Comparison of ENCODE assay signal across 16 cellular contexts in genomic region chr9:71774917-71775316, GRCh38. TPM values are rescaled to one million over a fixed set of nuclear protein-coding genes. Genes with fewer than 3 reads are reported as not detected.
DNase-seq lines count a peak whose midpoint lies in the region; ATAC-seq and TF ChIP-seq lines count a peak whose summit lies in the region.
"Had no signal": no experiment of that assay in that cellular context is flagged by ENCODE, and none has a peak within 500 bp of the region (broad histone marks: within the 10 kb centered on the region; RNA-seq: fewer than 3 reads in every experiment).

No MANE protein-coding gene starts in this region.

- WGBS in smooth muscle cell (ENCODE audit: low lambda C conversion rate): 63% methylated on average over 3 of the region's 3 CpGs

- H4K20me1 ChIP-seq in BLaER1 (0 out of 2 replicates have a peak, but pooled peaks cover 7% of the 10 kb centered on the region), smooth muscle cell (ENCODE audit: low read depth) (no peaks in the 10 kb centered on the region)

- H3K27me3 Mint-ChIP-seq in activated B cell treated with CpG ODN at 0.5 μM for 24 hours: no peaks in the 10 kb centered on the region

- H3K9me3 ChIP-seq in BLaER1: no peaks in the 10 kb centered on the region
- H3K9me3 ChIP-seq in smooth muscle cell (replicated peaks; ENCODE audit: low read depth): no peaks in the 10 kb centered on the region
- H3K9me3 ChIP-seq: heart right ventricle had no signal

- TF ChIP-seq CTCF in activated B cell treated with CpG ODN at 0.5 μM for 24 hours (IDR thresholded peaks at IDR 0.05): no peak
- TF ChIP-seq CTCF in smooth muscle cell (IDR thresholded peaks at IDR 0.05; ENCODE audit: borderline replicate concordance, insufficient read depth, poor library complexity, severe bottlenecking): no peak

- POLR2A ChIA-PET in activated B cell treated with CpG ODN at 0.5 μM for 24 hours (lab: Charles Lee): no interaction called here

- DNase-seq in activated B cell treated with CpG ODN at 0.5 μM for 24 hours: no peak
- no peak for DNase-seq in smooth muscle cell (lab: John Stamatoyannopoulos, UW; ENCODE audit: unreplicated experiment)
- DNase-seq in NCI-H2171 (lab: John Stamatoyannopoulos, UW): no peak
- DNase-seq: activated CD4-positive, alpha-beta T cell treated with anti-CD3 and anti-CD28 coated beads for 1 hour; activated effector memory CD4-positive, alpha-beta T cell treated with Interleukin-2 at 50 U/mL for 16 hours; heart right ventricle; NCI-H1092; NCI-H524 treated with DMSO at 0.1 percent for 48 hours; occipital lobe; stimulated activated CD4-positive, alpha-beta T cell treated with anti-CD3 and anti-CD28 coated beads, Interleukin-12 subunit alpha, Interleukin-12 subunit beta, amount 100 ng/mL, for 4 hours had no signal

- H3K4me1 Mint-ChIP-seq in activated B cell treated with CpG ODN at 0.5 μM for 24 hours: peaks cover 20% of the 10 kb centered on the region

- H3K4me2 ChIP-seq in BLaER1: peak overlapping the region; percentile 50
- H3K4me2 ChIP-seq in smooth muscle cell: no peak overlapping the region

- peak; percentile 93 for ATAC-seq in GM19372 (IDR thresholded peaks at IDR 0.05; ENCODE audit: low read depth, unreplicated experiment)
- ATAC-seq in HG02970 (IDR thresholded peaks at IDR 0.05; ENCODE audit: low FRiP score, unreplicated experiment): peak; percentile 52
- ATAC-seq in activated B cell treated with CpG ODN at 0.5 μM for 24 hours (ENCODE audit: low read depth): peak; percentile 52
- no peak for ATAC-seq in SK-N-SH treated with all-trans-retinoic acid at 6 μM for 48 hours
- no peak for ATAC-seq in GM19455 (IDR thresholded peaks at IDR 0.05; ENCODE audit: unreplicated experiment)
- ATAC-seq: heart right ventricle had no signal

- peaks cover 4% of the 10 kb centered on the region for H3F3A ChIP-seq in smooth muscle cell (ENCODE audit: low read depth)

- H3K79me2 ChIP-seq in smooth muscle cell (ENCODE audit: low read depth): no peaks in the 10 kb centered on the region

- intact Hi-C loops in activated B cell treated with CpG ODN at 0.5 μM for 24 hours (cut with micrococcal nuclease): no loop called here

- H3K4me1 ChIP-seq in BLaER1 (peaks cover 32% of the 10 kb centered on the region), smooth muscle cell (ENCODE audit: low read depth) (no peaks in the 10 kb centered on the region)

- H3K27ac ChIP-seq in BLaER1 (peak overlapping the region; percentile 51), smooth muscle cell (ENCODE audit: low read depth) (no peak overlapping the region)
- H3K27ac ChIP-seq: cardiac muscle cell, heart right ventricle had no signal

- H3K9ac ChIP-seq in BLaER1 (no peak overlapping the region), smooth muscle cell (ENCODE audit: low read depth) (no peak overlapping the region)

- no peak overlapping the region for H3K4me3 ChIP-seq in BLaER1
- no peak overlapping the region for H3K4me3 ChIP-seq in smooth muscle cell
- H3K4me3 ChIP-seq: cardiac muscle cell, heart right ventricle had no signal

- no peak overlapping the region for H2AFZ ChIP-seq in smooth muscle cell (ENCODE audit: low read depth)

- H3K9me3 Mint-ChIP-seq in activated B cell treated with CpG ODN at 0.5 μM for 24 hours: no peaks in the 10 kb centered on the region

- H3K27ac Mint-ChIP-seq in activated B cell treated with CpG ODN at 0.5 μM for 24 hours: peak overlapping the region; percentile 43

- H3K4me3 Mint-ChIP-seq in activated B cell treated with CpG ODN at 0.5 μM for 24 hours: no peak overlapping the region

- CTCF ChIA-PET in activated B cell treated with CpG ODN at 0.5 μM for 24 hours (lab: Charles Lee): no interaction called here

- H3K36me3 ChIP-seq in BLaER1 (no peaks in the 10 kb centered on the region), smooth muscle cell (ENCODE audit: low read depth) (no peaks in the 10 kb centered on the region)
- H3K36me3 ChIP-seq: cardiac muscle cell, heart right ventricle had no signal

- H3K27me3 ChIP-seq in BLaER1: no peaks in the 10 kb centered on the region
- no peaks in the 10 kb centered on the region for H3K27me3 ChIP-seq in smooth muscle cell (ENCODE audit: low read depth)
- H3K27me3 ChIP-seq: cardiac muscle cell, heart right ventricle had no signal

- H3K36me3 Mint-ChIP-seq in activated B cell treated with CpG ODN at 0.5 μM for 24 hours (ENCODE audit: low read depth): no peaks in the 10 kb centered on the region

TF ChIP-seq in SK-N-SH treated with all-trans-retinoic acid at 6 μM for 48 hours, 23 proteins besides CTCF, POLR2A, EP300 and RAD21:
- TF ChIP-seq ZC3H10 (CRISPR knock-in tag; IDR thresholded peaks at IDR 0.05): no peak
TF ChIP-seq in SK-N-SH treated with all-trans-retinoic acid at 6 μM for 48 hours: peak in this region for 0.

RNA-seq across cellular contexts. Expression of gene CEMIP2, which starts 6.6 kb away (rescaled TPM):
- total RNA-seq in activated B cell treated with CpG ODN at 0.5 μM for 24 hours (21.3 and 25.5 TPM in 2 replicates), smooth muscle cell (103 and 105 TPM in 2 replicates)
- 46.1 and 70.3 TPM in 2 replicates for polyA plus RNA-seq in smooth muscle cell

Comparison
In these comparisons a context has a peak if more than half of its experiments do, and no peak if none do; other contexts are left out.
1. ATAC-seq: peak in GM19372 (single experiment), HG02970 (single experiment) and activated B cell treated with CpG ODN at 0.5 μM for 24 hours (single experiment); none in SK-N-SH treated with all-trans-retinoic acid at 6 μM for 48 hours (single experiment) and GM19455 (single experiment).